In the genomic region with DNA sequence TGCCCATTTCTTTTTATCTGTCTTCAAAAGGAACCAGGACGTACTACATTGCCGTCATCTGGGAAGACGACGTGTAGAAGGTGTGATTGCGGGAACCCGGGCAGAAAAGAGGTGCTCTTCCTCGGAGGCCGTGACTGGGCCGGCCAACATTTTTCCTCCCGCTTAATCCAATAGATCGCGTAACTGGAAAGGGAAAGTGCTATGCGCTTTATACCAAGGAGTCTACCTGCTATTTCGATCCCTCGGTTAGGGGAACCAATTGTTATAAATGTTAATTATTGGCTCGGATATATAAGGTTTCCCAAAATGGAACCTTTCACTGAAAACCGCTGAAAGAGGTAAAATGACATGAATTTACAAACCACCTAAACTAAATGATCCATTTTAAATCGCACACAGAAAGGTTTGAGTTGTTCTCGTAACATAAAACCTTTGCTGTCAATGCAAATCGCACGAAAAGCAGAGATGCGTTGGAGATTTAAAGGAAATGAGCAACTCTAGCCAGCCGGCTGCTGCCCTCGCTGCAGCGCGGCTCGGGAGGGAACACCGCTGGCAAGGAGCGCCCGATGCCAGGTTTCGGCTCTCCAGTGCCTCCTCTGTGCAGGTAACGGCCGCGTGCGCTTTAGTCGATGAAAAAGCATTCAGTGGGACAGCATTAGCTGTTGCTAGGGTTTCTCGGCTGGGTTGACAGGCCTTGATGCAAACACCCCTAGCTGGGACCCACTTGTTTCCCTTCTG, we compare ENCODE assay signal across 11 cellular contexts. TPM values are rescaled to one million over a fixed set of nuclear protein-coding genes. Genes with fewer than 3 reads are reported as not detected.
DNase-seq lines count a peak whose midpoint lies in the region; ATAC-seq, FAIRE-seq and TF ChIP-seq lines count a peak whose summit lies in the region.
"Had no signal": no experiment of that assay in that cellular context is flagged by ENCODE, and none has a peak within 500 bp of the region (broad histone marks: within the 10 kb centered on the region; RNA-seq: fewer than 3 reads in every experiment).

No MANE protein-coding gene starts in this region.

- in situ Hi-C loops in mammary epithelial cell (cut with MboI; ENCODE audit: low sequenced_read_pairs in 2 of 2): no loop called here

- TF ChIP-seq CTCF in mammary epithelial cell (conservative IDR thresholded peaks at IDR 0.05 in 1 of 2, IDR thresholded peaks at IDR 0.05 in 1 of 2; ENCODE audit: extremely low read depth in 1 of 2, insufficient read depth in 1 of 2, low read depth in 1 of 2, low read length in 2 of 2) (peak in 1 of 2 donors; percentile 0), breast epithelium (IDR thresholded peaks at IDR 0.05) (no peak), kidney (IDR thresholded peaks at IDR 0.05; ENCODE audit: borderline replicate concordance, extremely low read depth, insufficient read depth) (no peak), right atrium auricular region (IDR thresholded peaks at IDR 0.05) (no peak), D721Med (IDR thresholded peaks at IDR 0.05; ENCODE audit: insufficient read depth, missing control alignments) (no peak)

- H3K4me1 ChIP-seq in mammary epithelial cell (ENCODE audit: insufficient read depth, low read length) (peaks cover 40% of the 10 kb centered on the region), breast epithelium (peaks cover 4 to 11% of the 10 kb centered on the region in 2 donors), kidney (ENCODE audit: control insufficient read depth in 1 of 2, insufficient read depth in 1 of 2, low read depth in 1 of 2, low read length in 2 of 2) (peaks cover 7 to 31% of the 10 kb centered on the region in 2 donors), right atrium auricular region (peaks cover 0 to 58% of the 10 kb centered on the region in 2 donors)

- intact Hi-C loops in mammary epithelial cell (cut with micrococcal nuclease): loop anchor here (10.0 kb wide), 1 partner anchor 543 kb away; no protein-coding TSS in a partner anchor
- intact Hi-C loops in breast epithelium (cut with DNase I; ENCODE audit: low total_unique reads): no loop called here
- intact Hi-C loops in kidney (cut with DNase I): no loop called here

- H3K27me3 ChIP-seq in mammary epithelial cell (ENCODE audit: insufficient read depth, low read length) (peaks cover 30% of the 10 kb centered on the region), breast epithelium (peaks cover 7 to 98% of the 10 kb centered on the region in 2 donors), right atrium auricular region (peaks cover 58 to 80% of the 10 kb centered on the region in 2 donors)

- peak overlapping the region; percentile 60 for H2AFZ ChIP-seq in mammary epithelial cell (ENCODE audit: low read depth, low read length)

- no peak overlapping the region for H3K27ac ChIP-seq in mammary epithelial cell (ENCODE audit: insufficient read depth, low read depth, low read length)
- H3K27ac ChIP-seq in breast epithelium: no peak overlapping the region
- H3K27ac ChIP-seq in kidney (ENCODE audit: low read depth in 2 of 2, low read length in 2 of 2): no peak overlapping the region
- H3K27ac ChIP-seq in right atrium auricular region: no peak overlapping the region

- H3K4me3 ChIP-seq in mammary epithelial cell (replicated peaks in 1 of 3; ENCODE audit: insufficient read depth in 1 of 3, low read depth in 2 of 3, low read length in 3 of 3): no peak overlapping the region
- H3K4me3 ChIP-seq in breast epithelium: no peak overlapping the region
- no peak overlapping the region for H3K4me3 ChIP-seq in kidney (ENCODE audit: low read length in 2 of 2)
- no peak overlapping the region for H3K4me3 ChIP-seq in right atrium auricular region

- BruUV-seq in mammary epithelial cell (replicated peaks; lab: Mats Ljungman, UMichigan): no TSS peak

- H3K9ac ChIP-seq in mammary epithelial cell (ENCODE audit: insufficient read depth, low read length): no peak overlapping the region
- H3K9ac ChIP-seq in kidney (ENCODE audit: low read length in 2 of 2): no peak overlapping the region

- H3K79me2 ChIP-seq in mammary epithelial cell (ENCODE audit: insufficient read depth, low read length): no peaks in the 10 kb centered on the region

- CTCF ChIA-PET in mammary epithelial cell (lab: Charles Lee; ENCODE audit: low non-redundant PET): no interaction called here

- TF ChIP-seq POLR2A in breast epithelium (IDR thresholded peaks at IDR 0.05): no peak

- peak overlapping the region; percentile 63 for H3K4me2 ChIP-seq in mammary epithelial cell (ENCODE audit: insufficient read depth, low read depth, low read length)

- dilution Hi-C loops in mammary epithelial cell (cut with HindIII; ENCODE audit: low sequenced_read_pairs): no loop called here

- no peak for ATAC-seq in HG02610 (IDR thresholded peaks at IDR 0.05; ENCODE audit: unreplicated experiment)

- WGBS in mammary epithelial cell (ENCODE audit: low coverage, missing lambda C conversion rate): 8% methylated on average over 37 of the region's 37 CpGs

- DNase-seq in mammary epithelial cell (no peak), breast epithelium (ENCODE audit: low spot score in 2 of 2) (no peak), NCI-H82 (lab: John Stamatoyannopoulos, UW) (peak; percentile 56), kidney (peak; percentile 56), right atrium auricular region (ENCODE audit: low spot score) (no peak), D721Med (ENCODE audit: insufficient read length, low spot score) (no peak), HUDEP-2 (lab: John Stamatoyannopoulos, UW; ENCODE audit: unreplicated experiment in 76 of 76) (no peak)
- DNase-seq: CD4-positive, CD25-positive, alpha-beta regulatory T cell; immature natural killer cell; NCI-H1930 had no signal

- H4K20me1 ChIP-seq in mammary epithelial cell (ENCODE audit: insufficient read depth, low read length): no peaks in the 10 kb centered on the region

- H3K9me3 ChIP-seq in mammary epithelial cell (replicated peaks; ENCODE audit: insufficient read depth, low read length) (no peaks in the 10 kb centered on the region), breast epithelium (no peaks in the 10 kb centered on the region), kidney (ENCODE audit: control insufficient read depth in 1 of 2, low read length in 2 of 2) (no peaks in the 10 kb centered on the region), right atrium auricular region (no peaks in the 10 kb centered on the region)

- no peak for FAIRE-seq in kidney (lab: Jason Lieb, UNC)
- no peak for FAIRE-seq in D721Med (lab: Jason Lieb, UNC)

- H3K36me3 ChIP-seq in mammary epithelial cell (ENCODE audit: insufficient read depth, low read length) (no peaks in the 10 kb centered on the region), breast epithelium (no peaks in the 10 kb centered on the region), kidney (ENCODE audit: control insufficient read depth in 1 of 2, insufficient read depth in 2 of 2, low read length in 2 of 2) (no peaks in the 10 kb centered on the region), right atrium auricular region (no peaks in the 10 kb centered on the region)

RNA-seq across cellular contexts. Expression of gene SIX1, which starts 2.8 kb away (rescaled TPM):
- total RNA-seq in mammary epithelial cell (1 to 10 TPM in 1 of 2 donors, under 1 TPM in 1; 0.17 to 2.1 TPM), breast epithelium (10 to 100 TPM in 1 of 3 donors, 1 to 10 TPM in 2; 2.6 to 14.9 (median 5.0) TPM), kidney (0.16 TPM), right atrium auricular region (not detected)
- polyA plus RNA-seq in mammary epithelial cell (0.36 TPM), kidney (ENCODE audit: insufficient read depth, low read depth, low replicate concordance) (0.13 TPM)
- polyA minus RNA-seq in mammary epithelial cell: not detected
- total RNA-seq: CD4-positive, CD25-positive, alpha-beta regulatory T cell had no signal
- polyA plus RNA-seq: CD4-positive, CD25-positive, alpha-beta regulatory T cell; immature natural killer cell had no signal

Comparison
In these comparisons a context has a peak if more than half of its experiments do, and no peak if none do; other contexts are left out.
1. DNase-seq: peak in NCI-H82 (single experiment) and kidney (single experiment); none in mammary epithelial cell (single experiment), breast epithelium (0 of 2), right atrium auricular region (single experiment), D721Med (single experiment) and HUDEP-2 (0 of 76).